Comparison of ENCODE assay signal across 27 cellular contexts in the genomic region with DNA sequence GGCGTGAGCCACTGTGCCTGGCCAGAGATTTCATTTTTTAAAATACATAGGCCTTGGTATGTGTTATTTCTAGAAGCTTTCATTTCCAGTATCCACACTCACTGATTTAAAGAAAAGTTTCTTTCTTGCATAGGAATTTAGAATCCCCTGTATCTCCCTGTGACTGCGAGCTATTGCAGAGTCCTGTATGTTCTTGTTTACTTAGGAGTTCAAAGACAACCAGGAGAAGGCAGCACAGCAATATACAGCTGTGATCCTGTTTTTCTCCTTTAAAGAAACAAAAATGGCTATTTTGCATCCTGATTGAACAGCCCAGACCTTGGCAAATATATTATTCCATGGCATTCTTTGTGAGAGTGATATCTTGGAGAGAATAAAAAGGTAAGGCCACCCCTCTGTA.
DNase-seq lines count a peak whose midpoint lies in the region; ATAC-seq, FAIRE-seq and TF ChIP-seq lines count a peak whose summit lies in the region.
"Had no signal": no experiment of that assay in that cellular context is flagged by ENCODE, and none has a peak within 500 bp of the region (broad histone marks: within the 10 kb centered on the region; RNA-seq: fewer than 3 reads in every experiment).

No MANE protein-coding gene starts in this region.

- no peak for ATAC-seq in activated T-cell treated with anti-CD3 and anti-CD28 coated beads, Interleukin-2, amount 50 U/mL, for 72 hours (replicated peaks in 1 of 2)
- ATAC-seq in HepG2: peak; percentile 70
- ATAC-seq in right lobe of liver: no peak
- ATAC-seq in left lobe of liver: peak; percentile 32
- ATAC-seq: GM12878 had no signal

- intact Hi-C loops in HepG2 (cut with micrococcal nuclease; ENCODE audit: unreplicated experiment) (no loop called here), right lobe of liver (cut with DNase I) (no loop called here)

- POLR2A ChIA-PET in HepG2 (lab: Yijun Ruan, JAX): no interaction called here

- no peaks in the 10 kb centered on the region for H3K4me1 Mint-ChIP-seq in activated T-cell treated with anti-CD3 and anti-CD28 coated beads, Interleukin-2, amount 50 U/mL, for 72 hours (ENCODE audit: low read depth)
- H3K4me1 Mint-ChIP-seq: CD14-positive monocyte; CD4-positive, alpha-beta memory T cell; CD4-positive, CD25-positive, alpha-beta regulatory T cell; CD8-positive, alpha-beta memory T cell had no signal

- no peak for TF ChIP-seq POLR2A in HepG2 (IDR thresholded peaks at IDR 0.05; ENCODE audit: insufficient read depth in 1 of 2, low read depth in 2 of 2, low read length in 2 of 2)
- TF ChIP-seq POLR2A in right lobe of liver (IDR thresholded peaks at IDR 0.05): no peak

- no peak overlapping the region for H3K9ac ChIP-seq in HepG2 (ENCODE audit: insufficient read depth, low read depth, low read length)
- H3K9ac ChIP-seq: BLaER1 had no signal

- H3K79me2 ChIP-seq in HepG2 (ENCODE audit: insufficient read depth, low read length): no peaks in the 10 kb centered on the region

- peaks cover 0 to 5% of the 10 kb centered on the region in 2 donors for H3K36me3 Mint-ChIP-seq in activated T-cell treated with anti-CD3 and anti-CD28 coated beads, Interleukin-2, amount 50 U/mL, for 72 hours (ENCODE audit: insufficient read depth in 2 of 2)
- H3K36me3 Mint-ChIP-seq: CD14-positive monocyte had no signal

- TF ChIP-seq EP300 in HepG2 (IDR thresholded peaks at IDR 0.05; ENCODE audit: low read depth in 2 of 2, low read length in 2 of 2) (no peak), HepG2 (CRISPR knock-in tag; IDR thresholded peaks at IDR 0.05; ENCODE audit: borderline replicate concordance) (no peak)

- CTCF ChIA-PET in HepG2 (lab: Yijun Ruan, JAX; ENCODE audit: low intra/inter-chr PET ratio, low total read pairs): no interaction called here

- H3K27me3 ChIP-seq in HepG2 (ENCODE audit: control insufficient read depth in 1 of 2, insufficient read depth in 2 of 2, low read length in 2 of 2) (no peaks in the 10 kb centered on the region), right lobe of liver (no peaks in the 10 kb centered on the region)
- H3K27me3 ChIP-seq: BE2C, BLaER1 had no signal

- H3K4me2 ChIP-seq in HepG2 (ENCODE audit: low read depth, low read length): no peak overlapping the region
- H3K4me2 ChIP-seq: BLaER1 had no signal

- BruUV-seq in HepG2 (replicated peaks; lab: Mats Ljungman, UMichigan): no TSS peak

- H4K20me1 ChIP-seq in HepG2 (ENCODE audit: insufficient read depth, low read length): no peaks in the 10 kb centered on the region
- H4K20me1 ChIP-seq: BLaER1 had no signal

- peak overlapping the region; percentile 34 for H3K27ac Mint-ChIP-seq in activated T-cell treated with anti-CD3 and anti-CD28 coated beads, Interleukin-2, amount 50 U/mL, for 72 hours
- H3K27ac Mint-ChIP-seq: CD14-positive monocyte; CD4-positive, alpha-beta memory T cell; CD4-positive, CD25-positive, alpha-beta regulatory T cell had no signal

- TF ChIP-seq CTCF in HepG2 (CRISPR knock-in tag; IDR thresholded peaks at IDR 0.05) (0 out of 2 replicates have a peak, but pooled peaks have one; percentile 6), right lobe of liver (IDR thresholded peaks at IDR 0.05) (no peak)

- in situ Hi-C loops in HepG2 (cut with HindIII; ENCODE audit: extremely low pct_ligation_motif_present, low pct_unique_long_range_greater_than_20kb): no loop called here

- H3K4me1 ChIP-seq in HepG2 (ENCODE audit: insufficient read depth, low read length) (peaks cover 16% of the 10 kb centered on the region; the same call in 1 of the 2 replicates), right lobe of liver (no peaks in the 10 kb centered on the region)
- H3K4me1 ChIP-seq: BE2C, BLaER1 had no signal

- H3K27ac ChIP-seq in HepG2 (ENCODE audit: extremely low read length, insufficient read depth, low read length): no peak overlapping the region
- no peak overlapping the region for H3K27ac ChIP-seq in right lobe of liver
- H3K27ac ChIP-seq: BLaER1 had no signal

- H3K36me3 ChIP-seq in HepG2 (replicated peaks in 1 of 2; ENCODE audit: control insufficient read depth in 1 of 2, insufficient read depth in 2 of 2, low read length in 2 of 2) (no peaks in the 10 kb centered on the region), right lobe of liver (no peaks in the 10 kb centered on the region)
- H3K36me3 ChIP-seq: BE2C, BLaER1 had no signal

- no peak for FAIRE-seq in HepG2 (lab: Jason Lieb, UNC)
- FAIRE-seq: A204.1, GM12878, GM12892, GM18507 had no signal

- no peaks in the 10 kb centered on the region for H3K27me3 Mint-ChIP-seq in activated T-cell treated with anti-CD3 and anti-CD28 coated beads, Interleukin-2, amount 50 U/mL, for 72 hours (ENCODE audit: low read depth)
- H3K27me3 Mint-ChIP-seq: CD4-positive, alpha-beta memory T cell; CD4-positive, CD25-positive, alpha-beta regulatory T cell had no signal

- no peak overlapping the region for H3K4me3 Mint-ChIP-seq in activated T-cell treated with anti-CD3 and anti-CD28 coated beads, Interleukin-2, amount 50 U/mL, for 72 hours
- H3K4me3 Mint-ChIP-seq: CD14-positive monocyte; CD4-positive, alpha-beta memory T cell; CD4-positive, CD25-positive, alpha-beta regulatory T cell; CD8-positive, alpha-beta memory T cell had no signal

- H2AFZ ChIP-seq in HepG2 (ENCODE audit: low read length): no peak overlapping the region

- TF ChIP-seq RAD21 in HepG2 (CRISPR knock-in tag; IDR thresholded peaks at IDR 0.05): no peak

- 48% methylated on average over 2 of the region's 2 CpGs for WGBS in HepG2 (ENCODE audit: low lambda C conversion rate)
- 88% methylated on average over 2 of the region's 2 CpGs for WGBS in right lobe of liver (ENCODE audit: insufficient coverage, low coverage, low lambda C conversion rate, missing lambda C conversion rate)

- peaks cover 3 to 7% of the 10 kb centered on the region in 2 donors for H3K9me3 Mint-ChIP-seq in activated T-cell treated with anti-CD3 and anti-CD28 coated beads, Interleukin-2, amount 50 U/mL, for 72 hours

- no peak for DNase-seq in activated T-cell treated with anti-CD3 and anti-CD28 coated beads, Interleukin-2, amount 50 U/mL, for 72 hours
- no peak for DNase-seq in activated T-cell treated with anti-CD3 and anti-CD28 coated beads, Interleukin-2, amount 50 U/mL, for 1 hour
- no peak for DNase-seq in HepG2 (ENCODE audit: low spot score)
- no peak for DNase-seq in right lobe of liver
- DNase-seq in left lobe of liver (ENCODE audit: low spot score): no peak
- no peak for DNase-seq in SKM-1 (lab: John Stamatoyannopoulos, UW; ENCODE audit: unreplicated experiment)
- DNase-seq: 8988T; ACHN; BE2C; C1 segment of cervical spinal cord; CD4-positive, alpha-beta memory T cell; CD4-positive, CD25-positive, alpha-beta regulatory T cell; CD8-positive, alpha-beta memory T cell; COR-L47; DMS 273 treated with DMSO at 0.1 percent for 48 hours; DMS153; DMS53; DMS79; DND-41; EL; GDM1 had no signal

- H3K9me3 ChIP-seq in HepG2 (ENCODE audit: low read length): no peaks in the 10 kb centered on the region
- no peaks in the 10 kb centered on the region for H3K9me3 ChIP-seq in right lobe of liver
- H3K9me3 ChIP-seq: BE2C, BLaER1 had no signal

- H3K4me3 ChIP-seq in HepG2 (replicated peaks in 1 of 3; ENCODE audit: insufficient read depth in 1 of 3, low read depth in 2 of 3, low read length in 3 of 3) (no peak overlapping the region), right lobe of liver (no peak overlapping the region)
- H3K4me3 ChIP-seq: BLaER1, GM12878 had no signal

TF ChIP-seq in HepG2, 621 proteins besides CTCF, POLR2A, EP300 and RAD21:
- TF ChIP-seq, protein P1, sequence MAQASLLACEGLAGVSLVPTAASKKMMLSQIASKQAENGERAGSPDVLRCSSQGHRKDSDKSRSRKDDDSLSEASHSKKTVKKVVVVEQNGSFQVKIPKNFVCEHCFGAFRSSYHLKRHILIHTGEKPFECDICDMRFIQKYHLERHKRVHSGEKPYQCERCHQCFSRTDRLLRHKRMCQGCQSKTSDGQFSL (CRISPR knock-in tag; IDR thresholded peaks at IDR 0.05): no peak
- 0 out of 2 replicates have a peak, but pooled peaks have one; percentile 6 for TF ChIP-seq STAG1 (CRISPR knock-in tag; IDR thresholded peaks at IDR 0.05)
- no peak for TF ChIP-seq ZNF251 (CRISPR knock-in tag; IDR thresholded peaks at IDR 0.05)
- TF ChIP-seq MAFK (conservative IDR thresholded peaks at IDR 0.05 in 1 of 2, IDR thresholded peaks at IDR 0.05 in 1 of 2; ENCODE audit: low read length in 2 of 2): no peak
- no peak for TF ChIP-seq FOXA1 (IDR thresholded peaks at IDR 0.05)
- TF ChIP-seq FOXA1 (CRISPR knock-in tag; IDR thresholded peaks at IDR 0.05): peak; percentile 75
- TF ChIP-seq FOXA3 (CRISPR knock-in tag; IDR thresholded peaks at IDR 0.05): peak; percentile 78

Comparison
In these comparisons a context has a peak if more than half of its experiments do, and no peak if none do; other contexts are left out.
1. ATAC-seq: peak in HepG2 (single experiment) and left lobe of liver (single experiment); none in activated T-cell treated with anti-CD3 and anti-CD28 coated beads, Interleukin-2, amount 50 U/mL, for 72 hours (0 of 2) and right lobe of liver (0 of 4).